ENCODE assay signal across 9 cellular contexts in the genomic region with DNA sequence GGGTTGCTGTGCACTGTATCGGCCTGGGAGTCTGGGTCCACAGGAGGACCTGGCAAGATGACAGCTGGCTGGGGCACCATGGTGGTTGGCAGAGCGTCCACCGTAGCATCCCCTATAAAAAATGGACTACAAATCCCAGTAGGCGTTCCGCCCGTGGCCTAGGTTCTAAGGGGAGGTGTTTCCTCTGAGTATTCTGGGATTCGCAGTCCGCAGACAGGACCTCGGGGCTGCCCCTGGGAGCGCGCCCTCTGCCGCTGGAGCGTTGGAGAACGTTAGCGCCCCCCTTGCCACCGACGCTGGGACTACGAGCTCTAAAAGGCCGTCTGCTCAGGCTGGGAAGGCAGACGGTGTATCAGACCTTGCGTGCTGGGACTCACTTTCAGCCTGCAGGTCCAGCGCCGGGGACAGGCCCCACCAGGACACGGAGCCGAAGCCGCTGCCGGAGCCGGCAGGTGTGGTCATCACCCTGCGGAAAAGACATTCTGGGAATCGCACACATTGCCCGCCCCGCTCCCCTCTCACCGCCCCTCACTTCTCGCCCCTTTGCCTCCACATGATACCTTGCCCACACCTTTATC. TPM values are rescaled to one million over a fixed set of nuclear protein-coding genes. Genes with fewer than 3 reads are reported as not detected.
DNase-seq lines count a peak whose midpoint lies in the region; ATAC-seq, FAIRE-seq and TF ChIP-seq lines count a peak whose summit lies in the region.
"Had no signal": no experiment of that assay in that cellular context is flagged by ENCODE, and none has a peak within 500 bp of the region (broad histone marks: within the 10 kb centered on the region; RNA-seq: fewer than 3 reads in every experiment).

No MANE protein-coding gene starts in this region.

- H3K36me3 Mint-ChIP-seq in activated naive CD8-positive, alpha-beta T cell treated with anti-CD3 and anti-CD28 coated beads, Interleukin-2, amount 50 U/mL, for 24 hours (ENCODE audit: low read depth) = no peaks in the 10 kb centered on the region

- H3K4me1 ChIP-seq in heart right ventricle = peaks cover 0 to 30% (median 19%) of the 10 kb centered on the region in 9 donors

- H3K9me3 ChIP-seq in heart right ventricle = no peaks in the 10 kb centered on the region

- WGBS in heart right ventricle, 2 donors = 2% methylated on average over 34 of the region's 34 CpGs

- intact Hi-C loops in heart right ventricle (cut with DNase I) (no loop called here), posterior cingulate gyrus (cut with DNase I) (no loop called here)

- peak overlapping the region; percentile 34 for H3K27ac Mint-ChIP-seq in activated naive CD8-positive, alpha-beta T cell treated with anti-CD3 and anti-CD28 coated beads, Interleukin-2, amount 50 U/mL, for 24 hours

- peak; percentile 67 for ATAC-seq in activated naive CD8-positive, alpha-beta T cell treated with anti-CD3 and anti-CD28 coated beads, Interleukin-2, amount 50 U/mL, for 24 hours
- peak; percentile 48 to 89 (median 85) for ATAC-seq in heart right ventricle

- H3K27me3 ChIP-seq in heart right ventricle = peaks cover 9 to 98% (median 86%) of the 10 kb centered on the region in 7 donors

- H3K4me1 Mint-ChIP-seq in activated naive CD8-positive, alpha-beta T cell treated with anti-CD3 and anti-CD28 coated beads, Interleukin-2, amount 50 U/mL, for 24 hours = peaks cover 11% of the 10 kb centered on the region

- peak overlapping the region; percentile 39 for H3K4me3 Mint-ChIP-seq in activated naive CD8-positive, alpha-beta T cell treated with anti-CD3 and anti-CD28 coated beads, Interleukin-2, amount 50 U/mL, for 24 hours

- DNase-seq in activated CD4-positive, alpha-beta T cell treated with anti-CD3 and anti-CD28 coated beads for 48 hours = peak; percentile 77
- DNase-seq in activated CD4-positive, alpha-beta T cell treated with anti-CD3 and anti-CD28 coated beads for 1 hour = no peak
- peak; percentile 66 for DNase-seq in LNCaP clone FGC (ENCODE audit: low read depth)
- DNase-seq in RCC 7860 (ENCODE audit: low spot score) = peak; percentile 53
- DNase-seq in activated naive CD8-positive, alpha-beta T cell treated with anti-CD3 and anti-CD28 coated beads, Interleukin-2, amount 50 U/mL, for 24 hours = peak; percentile 47
- DNase-seq in heart right ventricle = peak; percentile 54 to 70
- peak in 8 of 10 donors; percentile 15 to 90 (median 50) for DNase-seq in posterior cingulate gyrus
- DNase-seq in cerebellar nuclear complex (lab: John Stamatoyannopoulos, UW) = no peak

- no peaks in the 10 kb centered on the region for H3K9me3 Mint-ChIP-seq in activated naive CD8-positive, alpha-beta T cell treated with anti-CD3 and anti-CD28 coated beads, Interleukin-2, amount 50 U/mL, for 24 hours

- H3K27ac ChIP-seq in heart right ventricle = peak overlapping the region in 2 of 10 donors; percentile 45 to 51

- FAIRE-seq in RCC 7860 (lab: Jason Lieb, UNC) = no peak

- H3K4me3 ChIP-seq in LNCaP clone FGC (ENCODE audit: low read depth, low read length) (peak overlapping the region; percentile 59), heart right ventricle (peak overlapping the region in 9 of 10 donors; percentile 25 to 54 (median 48))

- H3K36me3 ChIP-seq in heart right ventricle = peaks cover 0 to 30% (median 0%) of the 10 kb centered on the region in 9 donors

- TF ChIP-seq CTCF in LNCaP clone FGC (IDR thresholded peaks at IDR 0.05; ENCODE audit: control insufficient read depth, extremely low read depth, insufficient read depth) (peak; percentile 80), heart right ventricle (IDR thresholded peaks at IDR 0.05) (peak in 8 of 9 donors; percentile 24 to 67 (median 48))

- peaks cover 69% of the 10 kb centered on the region for H3K27me3 Mint-ChIP-seq in activated naive CD8-positive, alpha-beta T cell treated with anti-CD3 and anti-CD28 coated beads, Interleukin-2, amount 50 U/mL, for 24 hours

RNA-seq across cellular contexts. Expression of a gene that starts 0.4 kb away (rescaled TPM):
- total RNA-seq in heart right ventricle = 1 to 10 TPM in 8 of 10 donors, under 1 TPM in 2; 0.37 to 3.9 (median 2.4) TPM
- polyA plus RNA-seq in heart right ventricle = 1 to 10 TPM; 1.2 to 5.9 TPM

RNA-seq across cellular contexts. Expression of a gene that starts 8.5 kb away (rescaled TPM):
- total RNA-seq in heart right ventricle = over 10,000 TPM in 4 of 10 donors, 1,000 to 10,000 TPM in 6; 3,000 to 12,900 (median 9,464) TPM
- over 10,000 TPM in 1 of 2 donors, 1,000 to 10,000 TPM in 1; 4,629 to 45,177 TPM for polyA plus RNA-seq in heart right ventricle
- total RNA-seq: mononuclear cell had no signal

RNA-seq across cellular contexts. Expression of a gene that starts 14.0 kb away (rescaled TPM):
- 1 to 10 TPM in 1 of 10 donors, not detected in 9; 1.1 TPM for total RNA-seq in heart right ventricle
- under 1 TPM in 1 of 2 donors, not detected in 1; under 0.01 TPM for polyA plus RNA-seq in heart right ventricle

RNA-seq across cellular contexts. Expression of a gene that starts 17.0 kb away (rescaled TPM):
- total RNA-seq in heart right ventricle = 100 to 1,000 TPM in 5 of 10 donors, 10 to 100 TPM in 5; 19.7 to 234 (median 97.1) TPM
- 100 to 1,000 TPM in 1 of 2 donors, 10 to 100 TPM in 1; 32.3 to 721 TPM for polyA plus RNA-seq in heart right ventricle

RNA-seq across cellular contexts. Expression of a gene that starts 43.3 kb away (rescaled TPM):
- total RNA-seq in heart right ventricle = 1 to 10 TPM in 7 of 10 donors, under 1 TPM in 3; 0.25 to 7.5 (median 2.4) TPM
- 1 to 10 TPM; 1.3 to 6.1 TPM for polyA plus RNA-seq in heart right ventricle
- total RNA-seq: mononuclear cell had no signal

Comparison
In these comparisons a context has a peak if more than half of its experiments do, and no peak if none do; other contexts are left out.
1. DNase-seq: peak in activated CD4-positive, alpha-beta T cell treated with anti-CD3 and anti-CD28 coated beads for 48 hours (single experiment), LNCaP clone FGC (single experiment), RCC 7860 (single experiment), activated naive CD8-positive, alpha-beta T cell treated with anti-CD3 and anti-CD28 coated beads, Interleukin-2, amount 50 U/mL, for 24 hours (single experiment), heart right ventricle (2 of 2) and posterior cingulate gyrus (8 of 10); none in activated CD4-positive, alpha-beta T cell treated with anti-CD3 and anti-CD28 coated beads for 1 hour (single experiment) and cerebellar nuclear complex (0 of 2).